In the genomic region with DNA sequence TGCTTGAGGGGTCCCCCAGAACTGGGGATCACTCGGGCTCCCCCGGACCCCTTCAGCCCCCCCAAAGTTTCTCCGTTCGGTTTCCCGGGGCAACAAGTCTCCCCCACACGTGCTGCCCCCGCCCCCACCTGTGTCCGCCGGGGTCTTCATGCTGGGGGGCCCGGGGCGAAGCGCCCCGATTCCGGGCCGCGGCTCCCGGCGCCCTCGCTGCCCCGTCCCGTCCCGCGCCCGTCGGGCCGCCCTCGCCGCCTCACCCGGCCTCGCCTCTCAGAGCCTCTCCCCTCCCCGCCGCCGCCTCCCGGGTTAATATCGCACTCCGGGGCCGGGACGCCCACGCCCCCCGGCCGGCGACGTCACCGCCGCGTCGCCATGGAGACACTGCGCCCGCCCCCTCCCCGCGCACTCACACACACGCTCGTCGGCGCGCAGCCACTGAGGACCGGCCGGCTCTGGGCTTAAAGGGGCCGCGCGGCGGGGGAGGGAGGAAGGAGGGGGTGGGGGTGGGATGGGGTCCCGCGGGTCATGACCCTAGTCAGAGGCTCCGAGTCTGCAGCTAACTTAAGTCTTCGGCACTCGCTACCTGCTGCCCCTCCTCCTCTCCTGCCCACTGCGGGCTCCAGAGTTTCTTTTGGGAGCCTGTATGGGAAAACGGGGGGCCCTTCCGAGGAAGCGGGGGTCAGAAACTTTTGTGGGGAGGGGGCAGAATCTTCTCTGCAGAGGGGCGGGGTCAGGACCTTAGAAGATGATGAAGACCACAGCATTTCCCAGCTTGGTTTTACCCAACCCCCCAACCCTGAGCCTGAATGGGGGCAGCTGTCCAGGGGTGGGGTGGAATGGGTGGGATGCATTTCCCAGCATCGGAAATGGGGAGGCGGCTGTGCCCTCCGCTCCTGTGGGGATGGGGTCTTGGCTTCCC, we compare ENCODE assay signal across 9 cellular contexts. TPM values are rescaled to one million over a fixed set of nuclear protein-coding genes. Genes with fewer than 3 reads are reported as not detected.
A peak's percentile ranks its signal among the peaks of the same experiment; 100 is the strongest.
DNase-seq lines count a peak whose midpoint lies in the region; ATAC-seq, FAIRE-seq and TF ChIP-seq lines count a peak whose summit lies in the region.
"Had no signal": no experiment of that assay in that cellular context is flagged by ENCODE, and none has a peak within 500 bp of the region (broad histone marks: within the 10 kb centered on the region; RNA-seq: fewer than 3 reads in every experiment).

A gene (minus strand): TSS at position 279 of the 916 bp plus-strand sequence. CDS start 129 bp downstream, at position 150.

- peak; percentile 64 for ATAC-seq in GM19372 (IDR thresholded peaks at IDR 0.05; ENCODE audit: low read depth, unreplicated experiment)

- H3K4me3 ChIP-seq in BLaER1 treated with 17β-estradiol and CSF1 and Interleukin-3, amounts not matched to agents 10 nM and 100 nM: peak within 1 kb of the TSS; percentile 88 to 100 (median 99)
- H3K4me3 ChIP-seq in OCI-LY1 (ENCODE audit: low read depth, low read length, poor library complexity, severe bottlenecking) (peak within 1 kb of the TSS; percentile 97), mononuclear cell (ENCODE audit: low read length) (peak within 1 kb of the TSS; percentile 97)

- H3K27ac ChIP-seq in BLaER1 treated with 17β-estradiol and CSF1 and Interleukin-3, amounts not matched to agents 10 nM and 100 nM: peak within 1 kb of the TSS; percentile 89 to 97 (median 94)
- H3K27ac ChIP-seq in OCI-LY1 (ENCODE audit: low read depth, low read length, poor library complexity, severe bottlenecking): peak within 1 kb of the TSS; percentile 84

- peaks cover 10 to 36% (median 28%) of the 10 kb centered on the region in 11 experiments; a peak in 21 of 22 replicates for H4K20me1 ChIP-seq in BLaER1 treated with 17β-estradiol and CSF1 and Interleukin-3, amounts not matched to agents 10 nM and 100 nM
- H4K20me1 ChIP-seq in OCI-LY1 (ENCODE audit: insufficient read depth, low read length): no peaks in the 10 kb centered on the region

- no peak for TF ChIP-seq CTCF in OCI-LY1 (IDR thresholded peaks at IDR 0.05; ENCODE audit: low read length)

- no peaks in the 10 kb centered on the region for H3K27me3 ChIP-seq in BLaER1 treated with 17β-estradiol and CSF1 and Interleukin-3, amounts not matched to agents 10 nM and 100 nM
- H3K27me3 ChIP-seq in OCI-LY1 (ENCODE audit: insufficient read depth, low read length) (0 out of 2 replicates have a peak, but pooled peaks cover 5% of the 10 kb centered on the region), mononuclear cell (ENCODE audit: insufficient read depth, low read length) (no peaks in the 10 kb centered on the region)

- H3K36me3 ChIP-seq in BLaER1 treated with 17β-estradiol and CSF1 and Interleukin-3, amounts not matched to agents 10 nM and 100 nM: peaks cover 4 to 9% (median 7%) of the 10 kb centered on the region in 11 experiments; a peak in 19 of 22 replicates
- peaks cover 5% of the 10 kb centered on the region; the same call in 1 of the 2 replicates for H3K36me3 ChIP-seq in OCI-LY1 (ENCODE audit: insufficient read depth, low read length)

- no peak within 1 kb of the TSS for H2AFZ ChIP-seq in OCI-LY1 (ENCODE audit: low read length)

- H3K9ac ChIP-seq in BLaER1 treated with 17β-estradiol and CSF1 and Interleukin-3, amounts not matched to agents 10 nM and 100 nM: peak within 1 kb of the TSS; percentile 89 to 98 (median 96)
- H3K9ac ChIP-seq in OCI-LY1 (ENCODE audit: low read length): peak within 1 kb of the TSS; percentile 96

- 0 out of 2 replicates have a peak, but pooled peaks cover 6% of the 10 kb centered on the region for H3F3A ChIP-seq in OCI-LY1 (ENCODE audit: insufficient read depth, low read length)

- no peaks in the 10 kb centered on the region for H3K9me2 ChIP-seq in OCI-LY1 (ENCODE audit: low read depth, low read length)

- DNase-seq in HTR-8/SVneo (ENCODE audit: insufficient read length, low spot score) (peak; percentile 83), activated T-cell treated with anti-CD3 and anti-CD28 coated beads for 1 hour (ENCODE audit: low read depth) (peak; percentile 91), epidermal melanocyte (ENCODE audit: insufficient read length, low spot score) (peak; percentile 95)
- peak; percentile 89 to 93 for DNase-seq in stimulated activated CD8-positive, alpha-beta memory T cell treated with anti-CD3 and anti-CD28 coated beads, Interleukin-2, amount 100 ng/mL, for 48 hours (ENCODE audit: low read depth in 2 of 2)

- peak within 1 kb of the TSS; percentile 87 to 99 (median 97) for H3K4me2 ChIP-seq in BLaER1 treated with 17β-estradiol and CSF1 and Interleukin-3, amounts not matched to agents 10 nM and 100 nM
- peak within 1 kb of the TSS; percentile 77 for H3K4me2 ChIP-seq in OCI-LY1 (ENCODE audit: low read length)

- peaks cover 24 to 50% (median 40%) of the 10 kb centered on the region in 10 experiments for H3K4me1 ChIP-seq in BLaER1 treated with 17β-estradiol and CSF1 and Interleukin-3, amounts not matched to agents 10 nM and 100 nM
- peaks cover 40% of the 10 kb centered on the region for H3K4me1 ChIP-seq in OCI-LY1 (ENCODE audit: insufficient read depth, low read length, severe bottlenecking)
- H3K4me1 ChIP-seq in mononuclear cell (ENCODE audit: insufficient read depth, low read length): peaks cover 39% of the 10 kb centered on the region

- FAIRE-seq in HTR-8/SVneo (lab: Jason Lieb, UNC): peak; percentile 97
- FAIRE-seq: TTC549 had no signal

- H3K9me3 ChIP-seq in BLaER1 treated with 17β-estradiol and CSF1 and Interleukin-3, amounts not matched to agents 10 nM and 100 nM (replicated peaks in 1 of 11): no peaks in the 10 kb centered on the region
- no peaks in the 10 kb centered on the region for H3K9me3 ChIP-seq in OCI-LY1 (ENCODE audit: low read length)
- no peaks in the 10 kb centered on the region for H3K9me3 ChIP-seq in mononuclear cell (ENCODE audit: low read depth, low read length)

- H3K79me2 ChIP-seq in OCI-LY1 (ENCODE audit: insufficient read depth, low read length): 0 out of 2 replicates have a peak, but pooled peaks cover 8% of the 10 kb centered on the region

RNA-seq across cellular contexts. Expression of the gene that starts here (rescaled TPM):
- total RNA-seq in mononuclear cell: 35.2 TPM

Comparison
In these comparisons a context has a peak if more than half of its experiments do, and no peak if none do; other contexts are left out.
1. Peak in every context shown above with its lines: DNase-seq, ATAC-seq, H3K4me3 ChIP-seq and H3K27ac ChIP-seq.